Comparison of ENCODE assay signal across 14 cellular contexts in genomic region chr11:66541892-66542291, GRCh38. TPM values are rescaled to one million over a fixed set of nuclear protein-coding genes. Genes with fewer than 3 reads are reported as not detected.
DNase-seq lines count a peak whose midpoint lies in the region; TF ChIP-seq lines count a peak whose summit lies in the region.
"Had no signal": no experiment of that assay in that cellular context is flagged by ENCODE, and none has a peak within 500 bp of the region (broad histone marks: within the 10 kb centered on the region; RNA-seq: fewer than 3 reads in every experiment).

No MANE protein-coding gene starts in this region.

- H3K27me3 ChIP-seq in mammary epithelial cell (ENCODE audit: insufficient read depth, low read length): no peaks in the 10 kb centered on the region
- H3K27me3 ChIP-seq: brain microvascular endothelial cell, upper lobe of right lung had no signal

- H3K4me1 ChIP-seq in mammary epithelial cell (ENCODE audit: insufficient read depth, low read length): peaks cover 18% of the 10 kb centered on the region

- no peaks in the 10 kb centered on the region for H3K36me3 ChIP-seq in mammary epithelial cell (ENCODE audit: insufficient read depth, low read length)
- H3K36me3 ChIP-seq: brain microvascular endothelial cell had no signal

- TF ChIP-seq CTCF in MCF 10A (IDR thresholded peaks at IDR 0.05; ENCODE audit: unreplicated experiment): no peak
- no peak for TF ChIP-seq CTCF in mammary epithelial cell (conservative IDR thresholded peaks at IDR 0.05 in 1 of 2, IDR thresholded peaks at IDR 0.05 in 1 of 2; ENCODE audit: extremely low read depth in 1 of 2, insufficient read depth in 1 of 2, low read depth in 1 of 2, low read length in 2 of 2)
- TF ChIP-seq CTCF in coronary artery (IDR thresholded peaks at IDR 0.05): no peak

- POLR2A ChIA-PET in MCF 10A (lab: Yijun Ruan, JAX): interaction anchor here (0.7 to 1.3 kb wide), 3 partner anchors 27 to 169 kb away, joined by 3 to 4 read pairs (median 3); partner anchors contain the start of genes CTSF and MRPL11

- no peak overlapping the region for H3K4me2 ChIP-seq in mammary epithelial cell (ENCODE audit: insufficient read depth, low read depth, low read length)

- H3K27me3 Mint-ChIP-seq in MCF 10A (ENCODE audit: insufficient read depth, unreplicated experiment): no peaks in the 10 kb centered on the region

- H4K20me1 ChIP-seq in mammary epithelial cell (ENCODE audit: insufficient read depth, low read length): no peaks in the 10 kb centered on the region

- H3K27ac ChIP-seq in mammary epithelial cell (ENCODE audit: insufficient read depth, low read depth, low read length) (no peak overlapping the region), coronary artery (no peak overlapping the region)
- H3K27ac ChIP-seq: brain microvascular endothelial cell, upper lobe of right lung had no signal

- H3K27ac Mint-ChIP-seq in MCF 10A (ENCODE audit: low read depth, unreplicated experiment): peak overlapping the region; percentile 40

- no peaks in the 10 kb centered on the region for H3K79me2 ChIP-seq in mammary epithelial cell (ENCODE audit: insufficient read depth, low read length)

- no peak for DNase-seq in MCF 10A (ENCODE audit: unreplicated experiment)
- no peak for DNase-seq in mammary epithelial cell
- DNase-seq in islet precursor cell: peak; percentile 40
- no peak for DNase-seq in NCI-H1048 (lab: John Stamatoyannopoulos, UW)
- DNase-seq in GOT3 (lab: John Stamatoyannopoulos, UW): no peak
- DNase-seq in coronary artery (ENCODE audit: low spot score): no peak
- DNase-seq: brain microvascular endothelial cell; effector CD8-positive, alpha-beta T cell; foreskin melanocyte; NCI-H2029; NCI-H774; T-helper 2 cell; upper lobe of right lung had no signal

- BruUV-seq in MCF 10A (replicated peaks; lab: Mats Ljungman, UMichigan) (no TSS peak), mammary epithelial cell (replicated peaks; lab: Mats Ljungman, UMichigan) (no TSS peak)

- 68% methylated on average over 4 of the region's 4 CpGs for WGBS in mammary epithelial cell (ENCODE audit: low coverage, missing lambda C conversion rate)

- no peak overlapping the region for H2AFZ ChIP-seq in mammary epithelial cell (ENCODE audit: low read depth, low read length)

- dilution Hi-C loops in mammary epithelial cell (cut with HindIII; ENCODE audit: low sequenced_read_pairs): loop anchor here (5.0 kb wide), 3 partner anchors 35 to 80 kb away; partner anchors contain the start of genes CCDC87 and CCS

- H3K4me3 Mint-ChIP-seq in MCF 10A (ENCODE audit: unreplicated experiment): no peak overlapping the region

- H3K9me3 ChIP-seq in mammary epithelial cell (replicated peaks; ENCODE audit: insufficient read depth, low read length): no peaks in the 10 kb centered on the region
- H3K9me3 ChIP-seq: upper lobe of right lung had no signal

- CTCF ChIA-PET in MCF 10A (lab: Yijun Ruan, JAX) (interaction anchor here (1.1 kb wide), 1 partner anchor 50 kb away, joined by 3 read pairs; no protein-coding TSS in a partner anchor), mammary epithelial cell (lab: Charles Lee; ENCODE audit: low non-redundant PET) (no interaction called here)

- no peaks in the 10 kb centered on the region for H3K9me3 Mint-ChIP-seq in MCF 10A (ENCODE audit: unreplicated experiment)

- H3K36me3 Mint-ChIP-seq in MCF 10A (ENCODE audit: insufficient read depth, unreplicated experiment): peaks cover 34% of the 10 kb centered on the region

- peaks cover 36% of the 10 kb centered on the region for H3K4me1 Mint-ChIP-seq in MCF 10A (ENCODE audit: insufficient read depth, unreplicated experiment)

- intact Hi-C loops in MCF 10A (cut with micrococcal nuclease) (no loop called here), mammary epithelial cell (cut with micrococcal nuclease) (no loop called here)

- in situ Hi-C loops in mammary epithelial cell (cut with MboI; ENCODE audit: low sequenced_read_pairs in 2 of 2): no loop called here

- H3K9ac ChIP-seq in mammary epithelial cell (ENCODE audit: insufficient read depth, low read length): no peak overlapping the region

- H3K4me3 ChIP-seq in mammary epithelial cell (replicated peaks in 1 of 3; ENCODE audit: insufficient read depth in 1 of 3, low read depth in 2 of 3, low read length in 3 of 3) (no peak overlapping the region), coronary artery (no peak overlapping the region)
- H3K4me3 ChIP-seq: upper lobe of right lung had no signal

RNA-seq across cellular contexts. Expression of gene ZDHHC24, which starts 4.0 kb away (rescaled TPM):
- total RNA-seq in MCF 10A (2022) (11.1 and 12.4 TPM in 2 replicates), mammary epithelial cell (10 to 100 TPM; 11.0 to 16.8 TPM)
- 6.2 TPM for polyA plus RNA-seq in mammary epithelial cell
- 1.6 TPM for polyA minus RNA-seq in mammary epithelial cell

RNA-seq across cellular contexts. Expression of gene ACTN3, which starts 4.8 kb away (rescaled TPM):
- total RNA-seq in MCF 10A (2022): not detected in 2 replicates
- not detected for total RNA-seq in mammary epithelial cell
- 0.01 TPM for polyA plus RNA-seq in mammary epithelial cell
- 6.0 TPM for polyA minus RNA-seq in mammary epithelial cell
- total RNA-seq: mononuclear cell, upper lobe of right lung had no signal

RNA-seq across cellular contexts. Expression of gene CTSF, which starts 26.5 kb away (rescaled TPM):
- total RNA-seq in MCF 10A (2022) (8.6 and 11.8 TPM in 2 replicates), mammary epithelial cell (10 to 100 TPM in 1 of 2 donors, 1 to 10 TPM in 1; 5.3 to 16.5 TPM)
- polyA plus RNA-seq in mammary epithelial cell: 3.8 TPM
- polyA minus RNA-seq in mammary epithelial cell: 0.93 TPM

RNA-seq across cellular contexts. Expression of gene BBS1, which starts 31.5 kb away (rescaled TPM):
- total RNA-seq in MCF 10A (2022) (31.7 and 33.9 TPM in 2 replicates), mammary epithelial cell (10 to 100 TPM; 20.3 to 44.2 TPM)
- 14.6 TPM for polyA plus RNA-seq in mammary epithelial cell
- 79.2 TPM for polyA minus RNA-seq in mammary epithelial cell

RNA-seq across cellular contexts. Expression of gene CCDC87, which starts 51.0 kb away (rescaled TPM):
- not detected in 2 replicates for total RNA-seq in MCF 10A (2022)
- under 1 TPM; 0.31 to 0.83 TPM for total RNA-seq in mammary epithelial cell
- 0.22 TPM for polyA plus RNA-seq in mammary epithelial cell
- not detected for polyA minus RNA-seq in mammary epithelial cell
